8 cellular contexts compared by ENCODE assay signal in the genomic region with DNA sequence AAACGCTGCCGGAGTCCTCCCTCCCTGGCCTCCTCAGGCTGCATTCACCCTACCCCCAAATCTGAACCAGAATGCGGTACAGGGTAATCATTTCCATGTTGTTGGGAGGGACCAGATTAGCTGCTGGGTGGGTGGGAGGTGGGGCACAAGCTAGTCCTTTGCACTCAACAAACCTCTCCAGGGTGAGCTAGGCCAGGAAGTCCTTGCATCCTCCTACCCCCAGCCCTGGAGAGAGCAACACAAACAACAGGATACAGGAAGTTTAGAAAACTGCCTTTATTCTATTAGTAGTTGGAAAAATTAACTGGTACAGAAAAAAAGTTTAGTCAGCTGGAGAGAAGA. TPM values are rescaled to one million over a fixed set of nuclear protein-coding genes. Genes with fewer than 3 reads are reported as not detected.
DNase-seq lines count a peak whose midpoint lies in the region; ATAC-seq and TF ChIP-seq lines count a peak whose summit lies in the region.

No MANE protein-coding gene starts in this region.

- H3K4me3 Mint-ChIP-seq in nephron progenitor cell: peak overlapping the region; percentile 97

- peaks cover 57% of the 10 kb centered on the region for H3K36me3 Mint-ChIP-seq in nephron progenitor cell (ENCODE audit: low read depth)

- peak overlapping the region; percentile 69 for H3K4me3 ChIP-seq in MG63

- no peak for TF ChIP-seq CTCF in nephron progenitor cell (IDR thresholded peaks at IDR 0.05)

- H3K36me3 ChIP-seq in MG63: peaks cover 40% of the 10 kb centered on the region

- peaks cover 28% of the 10 kb centered on the region for H3K4me1 Mint-ChIP-seq in nephron progenitor cell

- no peaks in the 10 kb centered on the region for H3K27me3 ChIP-seq in MG63

- H3K27me3 Mint-ChIP-seq in nephron progenitor cell (ENCODE audit: low read depth, poor library complexity): peaks cover 4% of the 10 kb centered on the region

- peak overlapping the region; percentile 12 for H3K27ac Mint-ChIP-seq in nephron progenitor cell

- H3K9me3 ChIP-seq in MG63: no peaks in the 10 kb centered on the region

- H3K9me3 Mint-ChIP-seq in nephron progenitor cell: peaks cover 4% of the 10 kb centered on the region

- peak; percentile 27 for DNase-seq in NCI-H146 (lab: John Stamatoyannopoulos, UW)
- no peak for DNase-seq in NCI-H146 treated with DMSO at 0.1 percent for 48 hours (lab: John Stamatoyannopoulos, UW; ENCODE audit: unreplicated experiment)
- no peak for DNase-seq in MG63
- DNase-seq in dermis blood vessel endothelial cell: peak; percentile 75
- no peak for DNase-seq in nephron progenitor cell
- DNase-seq in UCSD-AML1 (lab: John Stamatoyannopoulos, UW; ENCODE audit: unreplicated experiment): no peak
- no peak for DNase-seq in stimulated activated naive CD4-positive, alpha-beta T cell treated with Interleukin-2 at 50 U/mL for 16 hours (lab: John Stamatoyannopoulos, UW)

- ATAC-seq in HG02885 (IDR thresholded peaks at IDR 0.05; ENCODE audit: poor library complexity, unreplicated experiment): no peak

RNA-seq across cellular contexts. Expression of a gene that starts 0.7 kb away (rescaled TPM):
- total RNA-seq in MG63 (2014; rRNA removed; shearing (Covaris generic); ENCODE audit: low replicate concordance): 74.0 and 247 TPM in 2 replicates
- 434 and 439 TPM in 2 replicates for total RNA-seq in dermis blood vessel endothelial cell

RNA-seq across cellular contexts. Expression of a gene that starts 19.0 kb away (rescaled TPM):
- 22.7 and 30.3 TPM in 2 replicates for total RNA-seq in MG63 (2014; rRNA removed; shearing (Covaris generic); ENCODE audit: low replicate concordance)
- total RNA-seq in dermis blood vessel endothelial cell: 28.8 and 29.7 TPM in 2 replicates

RNA-seq across cellular contexts. Expression of a gene that starts 52.9 kb away (rescaled TPM):
- total RNA-seq in MG63 (2014; rRNA removed; shearing (Covaris generic); ENCODE audit: low replicate concordance): 495 and 617 TPM in 2 replicates
- 657 and 682 TPM in 2 replicates for total RNA-seq in dermis blood vessel endothelial cell

RNA-seq across cellular contexts. Expression of a gene that starts 53.4 kb away (rescaled TPM):
- total RNA-seq in MG63 (2014; rRNA removed; shearing (Covaris generic); ENCODE audit: low replicate concordance): 22.3 and 22.6 TPM in 2 replicates
- total RNA-seq in dermis blood vessel endothelial cell: 24.2 and 24.8 TPM in 2 replicates

Comparison
In these comparisons a context has a peak if more than half of its experiments do, and no peak if none do; other contexts are left out.
1. DNase-seq: peak in NCI-H146 (single experiment) and dermis blood vessel endothelial cell (single experiment); none in NCI-H146 treated with DMSO at 0.1 percent for 48 hours (single experiment), MG63 (single experiment), nephron progenitor cell (single experiment), UCSD-AML1 (single experiment) and stimulated activated naive CD4-positive, alpha-beta T cell treated with Interleukin-2 at 50 U/mL for 16 hours (single experiment).